1 cellular context compared by ENCODE assay signal in genomic region chr7:55100172-55100961, GRCh38.
TF ChIP-seq lines count a peak whose summit lies in the region.

No MANE protein-coding gene starts in this region.

TF ChIP-seq in SK-N-SH treated with all-trans-retinoic acid at 6 μM for 48 hours, 23 proteins besides CTCF, POLR2A, EP300 and RAD21 (continued from another document):
- TF ChIP-seq, protein P1, sequence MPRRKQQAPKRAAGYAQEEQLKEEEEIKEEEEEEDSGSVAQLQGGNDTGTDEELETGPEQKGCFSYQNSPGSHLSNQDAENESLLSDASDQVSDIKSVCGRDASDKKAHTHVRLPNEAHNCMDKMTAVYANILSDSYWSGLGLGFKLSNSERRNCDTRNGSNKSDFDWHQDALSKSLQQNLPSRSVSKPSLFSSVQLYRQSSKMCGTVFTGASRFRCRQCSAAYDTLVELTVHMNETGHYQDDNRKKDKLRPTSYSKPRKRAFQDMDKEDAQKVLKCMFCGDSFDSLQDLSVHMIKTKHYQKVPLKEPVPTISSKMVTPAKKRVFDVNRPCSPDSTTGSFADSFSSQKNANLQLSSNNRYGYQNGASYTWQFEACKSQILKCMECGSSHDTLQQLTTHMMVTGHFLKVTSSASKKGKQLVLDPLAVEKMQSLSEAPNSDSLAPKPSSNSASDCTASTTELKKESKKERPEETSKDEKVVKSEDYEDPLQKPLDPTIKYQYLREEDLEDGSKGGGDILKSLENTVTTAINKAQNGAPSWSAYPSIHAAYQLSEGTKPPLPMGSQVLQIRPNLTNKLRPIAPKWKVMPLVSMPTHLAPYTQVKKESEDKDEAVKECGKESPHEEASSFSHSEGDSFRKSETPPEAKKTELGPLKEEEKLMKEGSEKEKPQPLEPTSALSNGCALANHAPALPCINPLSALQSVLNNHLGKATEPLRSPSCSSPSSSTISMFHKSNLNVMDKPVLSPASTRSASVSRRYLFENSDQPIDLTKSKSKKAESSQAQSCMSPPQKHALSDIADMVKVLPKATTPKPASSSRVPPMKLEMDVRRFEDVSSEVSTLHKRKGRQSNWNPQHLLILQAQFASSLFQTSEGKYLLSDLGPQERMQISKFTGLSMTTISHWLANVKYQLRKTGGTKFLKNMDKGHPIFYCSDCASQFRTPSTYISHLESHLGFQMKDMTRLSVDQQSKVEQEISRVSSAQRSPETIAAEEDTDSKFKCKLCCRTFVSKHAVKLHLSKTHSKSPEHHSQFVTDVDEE (CRISPR knock-in tag; IDR thresholded peaks at IDR 0.05): no peak
- TF ChIP-seq SNAI2 (CRISPR knock-in tag; IDR thresholded peaks at IDR 0.05) (no peak), CREB5 (CRISPR knock-in tag; IDR thresholded peaks at IDR 0.05; ENCODE audit: low read depth) (no peak)
